9 cellular contexts compared by ENCODE assay signal in the genomic region with DNA sequence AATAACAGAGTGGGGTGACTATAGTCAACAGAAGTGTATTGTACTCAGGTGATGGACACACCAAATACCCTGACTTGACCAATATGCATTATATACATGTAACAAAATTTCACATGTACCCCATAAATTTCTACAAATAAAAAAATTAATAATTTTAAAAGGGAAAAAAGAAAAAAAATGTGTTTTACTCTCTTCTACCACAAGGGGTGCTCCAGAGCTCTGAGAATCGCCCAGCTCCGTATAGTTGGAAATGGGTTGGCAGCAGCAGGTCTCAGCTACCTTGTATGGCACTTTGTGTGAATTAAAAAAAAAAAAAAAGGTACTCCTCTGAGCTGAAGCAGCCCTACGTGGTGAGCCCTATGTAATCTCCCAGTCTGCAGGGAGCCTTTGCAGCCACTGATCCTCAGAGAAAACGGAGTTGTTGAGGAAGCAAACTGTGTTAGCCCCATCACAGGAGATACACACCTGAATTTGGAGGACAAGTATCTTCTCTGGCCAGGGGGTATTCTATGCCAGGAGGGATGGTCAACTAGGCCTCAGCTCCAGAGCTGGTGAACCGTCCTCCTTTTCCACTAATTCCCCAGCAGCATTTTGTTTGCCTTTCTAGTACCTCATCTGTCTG. TPM values are rescaled to one million over a fixed set of nuclear protein-coding genes. Genes with fewer than 3 reads are reported as not detected.
A peak's percentile ranks its signal among the peaks of the same experiment; 100 is the strongest.
DNase-seq lines count a peak whose midpoint lies in the region; ATAC-seq and TF ChIP-seq lines count a peak whose summit lies in the region.
"Had no signal": no experiment of that assay in that cellular context is flagged by ENCODE, and none has a peak within 500 bp of the region (broad histone marks: within the 10 kb centered on the region; RNA-seq: fewer than 3 reads in every experiment).

No MANE protein-coding gene starts in this region.

- no peaks in the 10 kb centered on the region for H3K36me3 Mint-ChIP-seq in CD4-positive, CD25-positive, alpha-beta regulatory T cell
- H3K36me3 Mint-ChIP-seq in WTC11, result no peaks in the 10 kb centered on the region

- no peak overlapping the region for H3K4me3 ChIP-seq in CD4-positive, CD25-positive, alpha-beta regulatory T cell (ENCODE audit: low read depth, low read length)
- H3K4me3 ChIP-seq in left lung, result no peak overlapping the region
- no peak overlapping the region for H3K4me3 ChIP-seq in aorta (ENCODE audit: low read length in 2 of 2)

- no peaks in the 10 kb centered on the region for H3K27me3 ChIP-seq in CD4-positive, CD25-positive, alpha-beta regulatory T cell (ENCODE audit: control insufficient read depth, insufficient read depth, low read length)
- H3K27me3 ChIP-seq in left lung, result no peaks in the 10 kb centered on the region
- no peaks in the 10 kb centered on the region for H3K27me3 ChIP-seq in aorta (ENCODE audit: control insufficient read depth in 1 of 2, insufficient read depth in 2 of 2, low read length in 1 of 2)

- no peak overlapping the region for H3K27ac Mint-ChIP-seq in CD4-positive, CD25-positive, alpha-beta regulatory T cell
- H3K27ac Mint-ChIP-seq in WTC11, result no peak overlapping the region

- ATAC-seq in CD4-positive, CD25-positive, alpha-beta regulatory T cell (ENCODE audit: low read depth in 2 of 2), result no peak
- ATAC-seq in GM21526 (IDR thresholded peaks at IDR 0.05; ENCODE audit: low FRiP score, unreplicated experiment) (peak; percentile 69), WTC11 (peak; percentile 83), left lung (peak; percentile 73), HG02759 (IDR thresholded peaks at IDR 0.05; ENCODE audit: unreplicated experiment) (no peak), aorta (ENCODE audit: low FRiP score) (no peak)

- H3K36me3 ChIP-seq in CD4-positive, CD25-positive, alpha-beta regulatory T cell (ENCODE audit: control insufficient read depth, insufficient read depth, low read length), result no peaks in the 10 kb centered on the region
- H3K36me3 ChIP-seq in left lung (no peaks in the 10 kb centered on the region), aorta (ENCODE audit: control insufficient read depth in 1 of 2, insufficient read depth in 2 of 2, low read length in 1 of 2) (no peaks in the 10 kb centered on the region)

- POLR2A ChIA-PET in WTC11 (lab: Charles Lee), result no interaction called here

- peak in 2 of 3 donors; percentile 7 to 16 for DNase-seq in CD4-positive, CD25-positive, alpha-beta regulatory T cell
- no peak for DNase-seq in WTC11 (ENCODE audit: low spot score)
- DNase-seq in left lung, result no peak
- no peak for DNase-seq in NCI-H1930 (lab: John Stamatoyannopoulos, UW)
- DNase-seq in aorta, result no peak
- DNase-seq in stimulated activated naive CD4-positive, alpha-beta T cell treated with Interleukin-2 at 50 U/mL for 16 hours (lab: John Stamatoyannopoulos, UW), result no peak

- 29 to 40% methylated on average over 5 of the region's 5 CpGs for WGBS in aorta, 2 donors

- intact Hi-C loops in left lung (cut with DNase I), result no loop called here
- intact Hi-C loops in aorta (cut with DNase I), result no loop called here

- H3K4me1 Mint-ChIP-seq in CD4-positive, CD25-positive, alpha-beta regulatory T cell, result no peaks in the 10 kb centered on the region
- H3K4me1 Mint-ChIP-seq in WTC11, result peaks cover 18% of the 10 kb centered on the region

- H3K4me3 Mint-ChIP-seq in CD4-positive, CD25-positive, alpha-beta regulatory T cell, result no peak overlapping the region
- H3K4me3 Mint-ChIP-seq in WTC11, result no peak overlapping the region

- H3K9me3 Mint-ChIP-seq in CD4-positive, CD25-positive, alpha-beta regulatory T cell, result peaks cover 0 to 2% (median 0%) of the 10 kb centered on the region in 7 donors
- H3K9me3 Mint-ChIP-seq in WTC11, result no peaks in the 10 kb centered on the region

- H3K27me3 Mint-ChIP-seq in CD4-positive, CD25-positive, alpha-beta regulatory T cell, result peaks cover 9% of the 10 kb centered on the region
- H3K27me3 Mint-ChIP-seq in WTC11 (ENCODE audit: low read depth), result no peaks in the 10 kb centered on the region

- peaks cover 3% of the 10 kb centered on the region for H3K4me1 ChIP-seq in CD4-positive, CD25-positive, alpha-beta regulatory T cell (ENCODE audit: control insufficient read depth, insufficient read depth, low read length, poor library complexity, severe bottlenecking)
- H3K4me1 ChIP-seq in left lung, result no peaks in the 10 kb centered on the region
- no peaks in the 10 kb centered on the region for H3K4me1 ChIP-seq in aorta (ENCODE audit: control insufficient read depth in 1 of 2, insufficient read depth in 2 of 2, low read length in 2 of 2)

- TF ChIP-seq CTCF in WTC11 (IDR thresholded peaks at IDR 0.05) (no peak), left lung (IDR thresholded peaks at IDR 0.05) (peak; percentile 30 to 73)

- CTCF ChIA-PET in WTC11 (lab: Charles Lee), result interaction anchor here (0.6 to 1.3 kb wide), 7 partner anchors 9 to 307 kb away, joined by 3 to 9 read pairs (median 4); no protein-coding TSS in a partner anchor

- no peak overlapping the region for H3K27ac ChIP-seq in CD4-positive, CD25-positive, alpha-beta regulatory T cell (ENCODE audit: insufficient read depth, low read length, poor library complexity, severe bottlenecking)
- H3K27ac ChIP-seq in left lung (no peak overlapping the region), aorta (ENCODE audit: low read depth in 1 of 2, low read length in 2 of 2) (no peak overlapping the region)
- H3K27ac ChIP-seq: epithelial cell of prostate had no signal

- H3K9me3 ChIP-seq in CD4-positive, CD25-positive, alpha-beta regulatory T cell (ENCODE audit: control insufficient read depth in 2 of 2, low read length in 2 of 2), result no peaks in the 10 kb centered on the region
- H3K9me3 ChIP-seq in left lung (no peaks in the 10 kb centered on the region), aorta (ENCODE audit: control insufficient read depth, low read length) (no peaks in the 10 kb centered on the region)

TF ChIP-seq in WTC11, 78 proteins besides CTCF, POLR2A, EP300 and RAD21 (continues in another document):
- TF ChIP-seq ZNF232 (CRISPR knock-in tag; IDR thresholded peaks at IDR 0.05) (no peak), PRRX2 (CRISPR knock-in tag; IDR thresholded peaks at IDR 0.05) (no peak)
- TF ChIP-seq, protein P1, sequence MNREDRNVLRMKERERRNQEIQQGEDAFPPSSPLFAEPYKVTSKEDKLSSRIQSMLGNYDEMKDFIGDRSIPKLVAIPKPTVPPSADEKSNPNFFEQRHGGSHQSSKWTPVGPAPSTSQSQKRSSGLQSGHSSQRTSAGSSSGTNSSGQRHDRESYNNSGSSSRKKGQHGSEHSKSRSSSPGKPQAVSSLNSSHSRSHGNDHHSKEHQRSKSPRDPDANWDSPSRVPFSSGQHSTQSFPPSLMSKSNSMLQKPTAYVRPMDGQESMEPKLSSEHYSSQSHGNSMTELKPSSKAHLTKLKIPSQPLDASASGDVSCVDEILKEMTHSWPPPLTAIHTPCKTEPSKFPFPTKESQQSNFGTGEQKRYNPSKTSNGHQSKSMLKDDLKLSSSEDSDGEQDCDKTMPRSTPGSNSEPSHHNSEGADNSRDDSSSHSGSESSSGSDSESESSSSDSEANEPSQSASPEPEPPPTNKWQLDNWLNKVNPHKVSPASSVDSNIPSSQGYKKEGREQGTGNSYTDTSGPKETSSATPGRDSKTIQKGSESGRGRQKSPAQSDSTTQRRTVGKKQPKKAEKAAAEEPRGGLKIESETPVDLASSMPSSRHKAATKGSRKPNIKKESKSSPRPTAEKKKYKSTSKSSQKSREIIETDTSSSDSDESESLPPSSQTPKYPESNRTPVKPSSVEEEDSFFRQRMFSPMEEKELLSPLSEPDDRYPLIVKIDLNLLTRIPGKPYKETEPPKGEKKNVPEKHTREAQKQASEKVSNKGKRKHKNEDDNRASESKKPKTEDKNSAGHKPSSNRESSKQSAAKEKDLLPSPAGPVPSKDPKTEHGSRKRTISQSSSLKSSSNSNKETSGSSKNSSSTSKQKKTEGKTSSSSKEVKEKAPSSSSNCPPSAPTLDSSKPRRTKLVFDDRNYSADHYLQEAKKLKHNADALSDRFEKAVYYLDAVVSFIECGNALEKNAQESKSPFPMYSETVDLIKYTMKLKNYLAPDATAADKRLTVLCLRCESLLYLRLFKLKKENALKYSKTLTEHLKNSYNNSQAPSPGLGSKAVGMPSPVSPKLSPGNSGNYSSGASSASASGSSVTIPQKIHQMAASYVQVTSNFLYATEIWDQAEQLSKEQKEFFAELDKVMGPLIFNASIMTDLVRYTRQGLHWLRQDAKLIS (CRISPR knock-in tag; IDR thresholded peaks at IDR 0.05; ENCODE audit: borderline replicate concordance), result no peak
- TF ChIP-seq, protein P2, sequence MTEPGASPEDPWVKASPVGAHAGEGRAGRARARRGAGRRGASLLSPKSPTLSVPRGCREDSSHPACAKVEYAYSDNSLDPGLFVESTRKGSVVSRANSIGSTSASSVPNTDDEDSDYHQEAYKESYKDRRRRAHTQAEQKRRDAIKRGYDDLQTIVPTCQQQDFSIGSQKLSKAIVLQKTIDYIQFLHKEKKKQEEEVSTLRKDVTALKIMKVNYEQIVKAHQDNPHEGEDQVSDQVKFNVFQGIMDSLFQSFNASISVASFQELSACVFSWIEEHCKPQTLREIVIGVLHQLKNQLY (CRISPR knock-in tag; IDR thresholded peaks at IDR 0.05), result no peak
- TF ChIP-seq, protein P3, sequence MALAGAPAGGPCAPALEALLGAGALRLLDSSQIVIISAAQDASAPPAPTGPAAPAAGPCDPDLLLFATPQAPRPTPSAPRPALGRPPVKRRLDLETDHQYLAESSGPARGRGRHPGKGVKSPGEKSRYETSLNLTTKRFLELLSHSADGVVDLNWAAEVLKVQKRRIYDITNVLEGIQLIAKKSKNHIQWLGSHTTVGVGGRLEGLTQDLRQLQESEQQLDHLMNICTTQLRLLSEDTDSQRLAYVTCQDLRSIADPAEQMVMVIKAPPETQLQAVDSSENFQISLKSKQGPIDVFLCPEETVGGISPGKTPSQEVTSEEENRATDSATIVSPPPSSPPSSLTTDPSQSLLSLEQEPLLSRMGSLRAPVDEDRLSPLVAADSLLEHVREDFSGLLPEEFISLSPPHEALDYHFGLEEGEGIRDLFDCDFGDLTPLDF (CRISPR knock-in tag; IDR thresholded peaks at IDR 0.05), result no peak

RNA-seq across cellular contexts. Expression of a gene that starts 17.2 kb away (rescaled TPM):
- 10.2 TPM for total RNA-seq in CD4-positive, CD25-positive, alpha-beta regulatory T cell
- polyA plus RNA-seq in CD4-positive, CD25-positive, alpha-beta regulatory T cell, result 1 to 10 TPM; 3.1 to 4.9 (median 4.5) TPM
- total RNA-seq in WTC11 (2021), result 27.4 to 29.9 TPM (median 27.4 TPM) in 3 replicates
- total RNA-seq in left lung, result 10 to 100 TPM; 11.0 to 14.8 TPM
- 10 to 100 TPM; 10.4 to 15.6 TPM for total RNA-seq in aorta
- polyA plus RNA-seq in aorta, result 1 to 10 TPM; 1.6 to 3.0 TPM

RNA-seq across cellular contexts. Expression of a gene that starts 29.4 kb away (rescaled TPM):
- 0.89 TPM for total RNA-seq in CD4-positive, CD25-positive, alpha-beta regulatory T cell
- polyA plus RNA-seq in CD4-positive, CD25-positive, alpha-beta regulatory T cell, result under 1 TPM in 1 of 4 donors, not detected in 3; 0.14 TPM
- total RNA-seq in WTC11 (2021), result 20.7 to 27.2 TPM (median 26.4 TPM) in 3 replicates
- total RNA-seq in left lung, result under 1 TPM; 0.85 to 0.94 TPM
- total RNA-seq in aorta, result 1 to 10 TPM in 1 of 2 donors, under 1 TPM in 1; 0.96 to 1.3 TPM
- under 1 TPM in 1 of 2 donors, not detected in 1; 0.03 TPM for polyA plus RNA-seq in aorta

Comparison
In these comparisons a context has a peak if more than half of its experiments do, and no peak if none do; other contexts are left out.
1. ATAC-seq: peak in GM21526 (single experiment), WTC11 (single experiment) and left lung (single experiment); none in CD4-positive, CD25-positive, alpha-beta regulatory T cell (0 of 2), HG02759 (single experiment) and aorta (single experiment).
2. DNase-seq: peak in CD4-positive, CD25-positive, alpha-beta regulatory T cell (2 of 3); none in WTC11 (single experiment), left lung (0 of 2), NCI-H1930 (0 of 2), aorta (0 of 2) and stimulated activated naive CD4-positive, alpha-beta T cell treated with Interleukin-2 at 50 U/mL for 16 hours (single experiment).